ENCODE assay signal across 1 cellular context in the genomic region with DNA sequence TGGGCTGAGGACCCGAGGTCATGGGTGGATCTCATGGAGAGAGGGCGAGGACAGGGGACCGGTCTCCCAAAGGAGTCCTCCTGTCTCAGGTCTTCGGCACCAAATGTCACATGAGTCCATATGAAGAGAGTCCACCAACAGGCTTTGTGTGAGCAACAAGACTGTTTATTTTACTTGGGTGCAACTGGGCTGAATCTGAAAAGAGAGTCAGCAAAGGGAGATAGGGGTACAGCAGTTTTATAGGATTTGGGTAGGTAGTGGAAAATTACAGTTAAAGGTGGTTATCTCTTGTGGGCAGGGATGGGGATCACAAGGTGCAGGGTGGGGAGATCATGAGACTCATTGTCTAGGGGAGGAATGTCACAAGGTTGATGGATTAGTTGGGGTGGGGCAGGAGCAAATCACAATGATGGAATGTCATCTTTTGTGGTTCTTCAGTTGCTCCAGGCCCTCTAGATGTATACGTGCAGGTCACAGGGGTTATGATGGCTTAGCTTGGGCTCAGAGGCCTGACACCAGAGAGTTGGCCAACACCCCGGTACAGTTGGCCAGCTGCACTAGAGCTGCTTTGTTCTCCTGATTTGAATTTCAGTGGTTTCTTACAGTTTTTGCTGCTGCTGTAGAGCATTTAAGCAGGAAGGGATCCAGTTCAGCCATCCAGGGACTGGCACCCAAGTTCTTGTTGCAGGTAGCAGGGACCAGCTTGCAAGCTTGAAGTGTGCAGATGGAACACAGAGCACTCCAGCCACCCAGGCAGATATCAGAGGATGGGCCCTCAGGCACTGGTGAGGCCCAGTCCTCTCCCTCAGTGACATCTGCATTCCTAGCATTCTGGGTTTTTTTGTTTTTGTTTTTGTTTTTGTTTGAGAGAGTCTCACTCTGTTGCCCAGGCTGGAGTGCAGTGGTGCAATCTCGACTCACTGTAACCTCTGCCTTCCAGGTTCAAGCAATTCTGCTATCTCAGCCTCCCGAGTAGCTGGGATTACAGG.
A peak's percentile ranks its signal among the peaks of the same experiment; 100 is the strongest.
TF ChIP-seq lines count a peak whose summit lies in the region.

No MANE protein-coding gene starts in this region.

TF ChIP-seq in K562, 482 proteins besides CTCF, POLR2A, EP300 and RAD21 (continued from another document):
- TF ChIP-seq, protein P1, sequence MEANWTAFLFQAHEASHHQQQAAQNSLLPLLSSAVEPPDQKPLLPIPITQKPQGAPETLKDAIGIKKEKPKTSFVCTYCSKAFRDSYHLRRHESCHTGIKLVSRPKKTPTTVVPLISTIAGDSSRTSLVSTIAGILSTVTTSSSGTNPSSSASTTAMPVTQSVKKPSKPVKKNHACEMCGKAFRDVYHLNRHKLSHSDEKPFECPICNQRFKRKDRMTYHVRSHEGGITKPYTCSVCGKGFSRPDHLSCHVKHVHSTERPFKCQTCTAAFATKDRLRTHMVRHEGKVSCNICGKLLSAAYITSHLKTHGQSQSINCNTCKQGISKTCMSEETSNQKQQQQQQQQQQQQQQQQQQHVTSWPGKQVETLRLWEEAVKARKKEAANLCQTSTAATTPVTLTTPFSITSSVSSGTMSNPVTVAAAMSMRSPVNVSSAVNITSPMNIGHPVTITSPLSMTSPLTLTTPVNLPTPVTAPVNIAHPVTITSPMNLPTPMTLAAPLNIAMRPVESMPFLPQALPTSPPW (CRISPR knock-in tag; IDR thresholded peaks at IDR 0.05), result peak; percentile 65
